ENCODE assay signal across 1 cellular context in the genomic region with DNA sequence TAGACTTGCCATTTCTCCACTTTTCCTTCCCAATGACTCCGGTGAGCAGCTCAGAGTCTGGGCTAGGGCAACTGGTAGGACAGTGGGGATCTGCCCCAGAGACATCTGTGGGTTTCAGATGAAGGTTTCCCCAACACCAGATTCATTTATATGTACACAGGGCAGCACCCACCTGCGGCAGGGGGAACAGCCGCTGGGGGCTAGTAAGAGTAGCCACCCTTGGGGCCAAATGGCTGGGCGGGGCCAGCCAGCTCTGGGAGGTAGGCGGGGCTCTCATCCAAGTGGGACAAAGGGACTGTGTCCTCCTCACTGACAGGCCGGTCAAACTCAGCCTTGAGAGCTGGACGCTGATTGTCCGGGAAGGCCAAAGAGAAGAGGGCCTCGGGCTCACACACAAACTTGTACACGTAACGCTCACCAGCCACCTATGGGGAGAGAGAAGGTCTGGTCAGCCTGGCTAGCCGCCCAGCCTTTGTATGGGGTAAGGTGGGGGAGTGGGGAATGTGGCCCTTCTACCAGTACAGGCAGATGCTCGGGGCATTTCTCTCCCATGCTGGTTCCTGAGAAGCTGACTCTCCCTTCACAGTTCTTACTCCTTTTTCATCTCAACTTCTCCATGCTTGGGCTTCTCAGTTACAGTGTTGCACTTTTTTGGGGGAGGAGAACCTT.
TF ChIP-seq lines count a peak whose summit lies in the region.

No MANE protein-coding gene starts in this region.

TF ChIP-seq in H1, 55 proteins besides CTCF, POLR2A, EP300 and RAD21:
- TF ChIP-seq, protein P1, sequence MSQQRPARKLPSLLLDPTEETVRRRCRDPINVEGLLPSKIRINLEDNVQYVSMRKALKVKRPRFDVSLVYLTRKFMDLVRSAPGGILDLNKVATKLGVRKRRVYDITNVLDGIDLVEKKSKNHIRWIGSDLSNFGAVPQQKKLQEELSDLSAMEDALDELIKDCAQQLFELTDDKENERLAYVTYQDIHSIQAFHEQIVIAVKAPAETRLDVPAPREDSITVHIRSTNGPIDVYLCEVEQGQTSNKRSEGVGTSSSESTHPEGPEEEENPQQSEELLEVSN (IDR thresholded peaks at IDR 0.05): no peak
- no peak for TF ChIP-seq CHD2 (IDR thresholded peaks at IDR 0.05; ENCODE audit: low read length)
- TF ChIP-seq TBP (IDR thresholded peaks at IDR 0.05; ENCODE audit: low read depth, low read length): no peak
- TF ChIP-seq MAFK (IDR thresholded peaks at IDR 0.05; ENCODE audit: low read depth, low read length): no peak
- TF ChIP-seq BRCA1 (IDR thresholded peaks at IDR 0.05; ENCODE audit: low read depth, low read length): no peak
- TF ChIP-seq, protein P2, sequence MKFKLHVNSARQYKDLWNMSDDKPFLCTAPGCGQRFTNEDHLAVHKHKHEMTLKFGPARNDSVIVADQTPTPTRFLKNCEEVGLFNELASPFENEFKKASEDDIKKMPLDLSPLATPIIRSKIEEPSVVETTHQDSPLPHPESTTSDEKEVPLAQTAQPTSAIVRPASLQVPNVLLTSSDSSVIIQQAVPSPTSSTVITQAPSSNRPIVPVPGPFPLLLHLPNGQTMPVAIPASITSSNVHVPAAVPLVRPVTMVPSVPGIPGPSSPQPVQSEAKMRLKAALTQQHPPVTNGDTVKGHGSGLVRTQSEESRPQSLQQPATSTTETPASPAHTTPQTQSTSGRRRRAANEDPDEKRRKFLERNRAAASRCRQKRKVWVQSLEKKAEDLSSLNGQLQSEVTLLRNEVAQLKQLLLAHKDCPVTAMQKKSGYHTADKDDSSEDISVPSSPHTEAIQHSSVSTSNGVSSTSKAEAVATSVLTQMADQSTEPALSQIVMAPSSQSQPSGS (IDR thresholded peaks at IDR 0.05; ENCODE audit: low read length): no peak
- no peak for TF ChIP-seq NRF1 (IDR thresholded peaks at IDR 0.05; ENCODE audit: low read depth, low read length)
- TF ChIP-seq PHF8 (conservative IDR thresholded peaks at IDR 0.05; ENCODE audit: low read depth, low read length): no peak
- no peak for TF ChIP-seq HDAC2 (IDR thresholded peaks at IDR 0.05; ENCODE audit: borderline replicate concordance in 1 of 2, low read depth in 2 of 2, low read length in 2 of 2)
- no peak for TF ChIP-seq ZNF274 (IDR thresholded peaks at IDR 0.05; ENCODE audit: borderline replicate concordance, extremely low read depth, low read length)
- no peak for TF ChIP-seq CBX8 (IDR thresholded peaks at IDR 0.05; ENCODE audit: borderline replicate concordance, low read depth, low read length)
- no peak for TF ChIP-seq POU5F1 (IDR thresholded peaks at IDR 0.05; ENCODE audit: low read depth, low read length)
- TF ChIP-seq SP1 (IDR thresholded peaks at IDR 0.05; ENCODE audit: low read depth, low read length): no peak
- TF ChIP-seq SP4 (IDR thresholded peaks at IDR 0.05; ENCODE audit: low read length): no peak
